ENCODE assay signal across 19 cellular contexts in the genomic region with DNA sequence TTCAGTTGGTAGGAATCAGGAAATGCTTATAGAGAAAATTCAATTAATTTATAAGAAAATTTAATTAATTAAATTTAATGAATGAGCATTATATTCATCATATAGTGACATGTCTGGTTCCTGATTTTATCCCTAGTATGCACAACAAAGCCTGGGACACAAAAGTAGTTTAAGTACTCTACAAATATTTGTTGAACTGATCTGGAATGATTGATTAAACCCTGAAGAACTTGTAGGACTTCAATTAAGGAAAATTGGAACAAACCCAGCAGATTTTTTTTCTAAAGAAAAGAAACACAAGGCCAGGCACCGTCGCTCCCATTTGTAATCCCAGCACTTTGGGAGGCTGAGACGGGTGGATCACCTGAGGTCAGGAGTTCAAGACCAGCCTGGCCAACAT. TPM values are rescaled to one million over a fixed set of nuclear protein-coding genes. Genes with fewer than 3 reads are reported as not detected.
DNase-seq lines count a peak whose midpoint lies in the region; ATAC-seq and TF ChIP-seq lines count a peak whose summit lies in the region.
"Had no signal": no experiment of that assay in that cellular context is flagged by ENCODE, and none has a peak within 500 bp of the region (broad histone marks: within the 10 kb centered on the region; RNA-seq: fewer than 3 reads in every experiment).

No MANE protein-coding gene starts in this region.

- H3K9me3 Mint-ChIP-seq in GM23338, result 0 out of 3 replicates have a peak, but pooled peaks cover 5% of the 10 kb centered on the region
- H3K9me3 Mint-ChIP-seq in stimulated activated naive B cell treated with anti-CD40 and anti-IgM and Interleukin-4, amounts not matched to agents 10 μg/mL and 1 μg/mL and 100 μg/mL, for 72 hours, result peaks cover 0 to 5% of the 10 kb centered on the region in 2 donors
- H3K9me3 Mint-ChIP-seq in activated T-helper 1 cell treated with anti-CD3 and anti-CD28 coated beads, Interleukin-12 subunit alpha, Interleukin-12 subunit beta, Interleukin-2, Interleukin-4 antibody, amounts not matched to agents 30 ng/mL and 10 ng/mL and 1 ng/mL, durations not matched to agents 14 hours and 24 hours and 36 hours, result no peaks in the 10 kb centered on the region

- no peaks in the 10 kb centered on the region for H3K36me3 ChIP-seq in GM23338 (ENCODE audit: insufficient read depth)
- H3K36me3 ChIP-seq: BE2C; BLaER1 treated with 17β-estradiol and CSF1 and Interleukin-3, amounts not matched to agents 10 nM and 100 nM had no signal

- H3K4me3 Mint-ChIP-seq in GM23338, result no peak overlapping the region
- H3K4me3 Mint-ChIP-seq in stimulated activated naive B cell treated with anti-CD40 and anti-IgM and Interleukin-4, amounts not matched to agents 10 μg/mL and 1 μg/mL and 100 μg/mL, for 72 hours, result no peak overlapping the region
- no peak overlapping the region for H3K4me3 Mint-ChIP-seq in activated T-helper 1 cell treated with anti-CD3 and anti-CD28 coated beads, Interleukin-12 subunit alpha, Interleukin-12 subunit beta, Interleukin-2, Interleukin-4 antibody, amounts not matched to agents 30 ng/mL and 10 ng/mL and 1 ng/mL, durations not matched to agents 14 hours and 24 hours and 36 hours
- H3K4me3 Mint-ChIP-seq: CD4-positive, alpha-beta memory T cell had no signal

- DNase-seq in GM23338 (ENCODE audit: low spot score), result no peak
- DNase-seq in stimulated activated naive B cell treated with anti-CD40 and anti-IgM and Interleukin-4, amounts not matched to agents 10 μg/mL and 1 μg/mL and 100 μg/mL, for 72 hours, result no peak
- no peak for DNase-seq in NCI-H1436 treated with DMSO at 0.1 percent for 48 hours (lab: John Stamatoyannopoulos, UW)
- DNase-seq in activated T-helper 1 cell treated with anti-CD3 and anti-CD28 coated beads, Interleukin-12 subunit alpha, Interleukin-12 subunit beta, Interleukin-2, Interleukin-4 antibody, amounts not matched to agents 30 ng/mL and 10 ng/mL and 1 ng/mL, durations not matched to agents 14 hours and 24 hours and 36 hours (ENCODE audit: low spot score), result no peak
- DNase-seq: 8988T; ACHN; AML-193; BE2C; CD4-positive, alpha-beta memory T cell; COR-L47; DMS153; DND-41; H7; HCEC 1CT had no signal

- peaks cover 6% of the 10 kb centered on the region; the same call in 2 of the 3 replicates for H3K36me3 Mint-ChIP-seq in GM23338 (ENCODE audit: low read depth)
- H3K36me3 Mint-ChIP-seq in stimulated activated naive B cell treated with anti-CD40 and anti-IgM and Interleukin-4, amounts not matched to agents 10 μg/mL and 1 μg/mL and 100 μg/mL, for 72 hours, result no peaks in the 10 kb centered on the region
- H3K36me3 Mint-ChIP-seq in activated T-helper 1 cell treated with anti-CD3 and anti-CD28 coated beads, Interleukin-12 subunit alpha, Interleukin-12 subunit beta, Interleukin-2, Interleukin-4 antibody, amounts not matched to agents 30 ng/mL and 10 ng/mL and 1 ng/mL, durations not matched to agents 14 hours and 24 hours and 36 hours (ENCODE audit: low read depth), result no peaks in the 10 kb centered on the region
- H3K36me3 Mint-ChIP-seq: CD4-positive, alpha-beta memory T cell had no signal

- no peak overlapping the region for H3K4me2 ChIP-seq in GM23338
- H3K4me2 ChIP-seq: A549; BLaER1 treated with 17β-estradiol and CSF1 and Interleukin-3, amounts not matched to agents 10 nM and 100 nM had no signal

- H3K27me3 Mint-ChIP-seq in GM23338 (ENCODE audit: insufficient read depth, low read depth, poor library complexity), result peaks cover 4% of the 10 kb centered on the region
- peaks cover 0 to 6% of the 10 kb centered on the region in 2 donors for H3K27me3 Mint-ChIP-seq in stimulated activated naive B cell treated with anti-CD40 and anti-IgM and Interleukin-4, amounts not matched to agents 10 μg/mL and 1 μg/mL and 100 μg/mL, for 72 hours
- peaks cover 9% of the 10 kb centered on the region for H3K27me3 Mint-ChIP-seq in activated T-helper 1 cell treated with anti-CD3 and anti-CD28 coated beads, Interleukin-12 subunit alpha, Interleukin-12 subunit beta, Interleukin-2, Interleukin-4 antibody, amounts not matched to agents 30 ng/mL and 10 ng/mL and 1 ng/mL, durations not matched to agents 14 hours and 24 hours and 36 hours (ENCODE audit: insufficient read depth)

- H2AFZ ChIP-seq in GM23338, result no peak overlapping the region

- TF ChIP-seq CTCF in C4-2B (conservative IDR thresholded peaks at IDR 0.05), result no peak
- no peak for TF ChIP-seq CTCF in GM23338 (conservative IDR thresholded peaks at IDR 0.05; ENCODE audit: low read depth in 2 of 2)
- TF ChIP-seq CTCF in VCaP (conservative IDR thresholded peaks at IDR 0.05), result no peak

- intact Hi-C loops in activated T-helper 1 cell treated with anti-CD3 and anti-CD28 coated beads, Interleukin-12 subunit alpha, Interleukin-12 subunit beta, Interleukin-2, Interleukin-4 antibody, amounts not matched to agents 30 ng/mL and 10 ng/mL and 1 ng/mL, durations not matched to agents 14 hours and 24 hours and 36 hours (cut with micrococcal nuclease), result no loop called here

- H3K79me2 ChIP-seq in GM23338 (replicated peaks; ENCODE audit: insufficient read depth), result peaks cover 5% of the 10 kb centered on the region

- 0 out of 2 replicates have a peak overlapping the region, but pooled peaks have one; percentile 36 for H3K27ac Mint-ChIP-seq in GM23338
- H3K27ac Mint-ChIP-seq in stimulated activated naive B cell treated with anti-CD40 and anti-IgM and Interleukin-4, amounts not matched to agents 10 μg/mL and 1 μg/mL and 100 μg/mL, for 72 hours, result peak overlapping the region; percentile 20
- H3K27ac Mint-ChIP-seq in activated T-helper 1 cell treated with anti-CD3 and anti-CD28 coated beads, Interleukin-12 subunit alpha, Interleukin-12 subunit beta, Interleukin-2, Interleukin-4 antibody, amounts not matched to agents 30 ng/mL and 10 ng/mL and 1 ng/mL, durations not matched to agents 14 hours and 24 hours and 36 hours, result no peak overlapping the region
- H3K27ac Mint-ChIP-seq: CD4-positive, alpha-beta memory T cell had no signal

- H3K4me1 ChIP-seq in GM23338 (ENCODE audit: insufficient read depth), result peaks cover 27% of the 10 kb centered on the region
- H3K4me1 ChIP-seq: A549, BE2C had no signal

- H3K27ac ChIP-seq in C4-2B, result peak overlapping the region; percentile 50
- no peak overlapping the region for H3K27ac ChIP-seq in GM23338 (ENCODE audit: low read depth)
- peak overlapping the region; percentile 83 for H3K27ac ChIP-seq in VCaP
- H3K27ac ChIP-seq: A549; BLaER1 treated with 17β-estradiol and CSF1 and Interleukin-3, amounts not matched to agents 10 nM and 100 nM had no signal

- H3K4me1 Mint-ChIP-seq in GM23338, result peaks cover 25% of the 10 kb centered on the region
- peaks cover 0 to 4% of the 10 kb centered on the region in 2 donors for H3K4me1 Mint-ChIP-seq in stimulated activated naive B cell treated with anti-CD40 and anti-IgM and Interleukin-4, amounts not matched to agents 10 μg/mL and 1 μg/mL and 100 μg/mL, for 72 hours
- no peaks in the 10 kb centered on the region for H3K4me1 Mint-ChIP-seq in activated T-helper 1 cell treated with anti-CD3 and anti-CD28 coated beads, Interleukin-12 subunit alpha, Interleukin-12 subunit beta, Interleukin-2, Interleukin-4 antibody, amounts not matched to agents 30 ng/mL and 10 ng/mL and 1 ng/mL, durations not matched to agents 14 hours and 24 hours and 36 hours (ENCODE audit: low read depth)

- 0 out of 2 replicates have a peak, but pooled peaks cover 3% of the 10 kb centered on the region for H3K9me2 ChIP-seq in GM23338 (ENCODE audit: insufficient read depth)

- no peaks in the 10 kb centered on the region for H4K20me1 ChIP-seq in GM23338 (replicated peaks; ENCODE audit: insufficient read depth)
- H4K20me1 ChIP-seq: BLaER1 treated with 17β-estradiol and CSF1 and Interleukin-3, amounts not matched to agents 10 nM and 100 nM had no signal

- H3K4me3 ChIP-seq in GM23338, result no peak overlapping the region
- H3K4me3 ChIP-seq: A549; BLaER1 treated with 17β-estradiol and CSF1 and Interleukin-3, amounts not matched to agents 10 nM and 100 nM had no signal

- no peaks in the 10 kb centered on the region for H3F3A ChIP-seq in GM23338 (replicated peaks; ENCODE audit: low read depth)

- H3K27me3 ChIP-seq in GM23338 (ENCODE audit: insufficient read depth), result no peaks in the 10 kb centered on the region
- H3K27me3 ChIP-seq: BLaER1 treated with 17β-estradiol and CSF1 and Interleukin-3, amounts not matched to agents 10 nM and 100 nM had no signal

- no peak for ATAC-seq in GM23338
- no peak for ATAC-seq in stimulated activated naive B cell treated with anti-CD40 and anti-IgM and Interleukin-4, amounts not matched to agents 10 μg/mL and 1 μg/mL and 100 μg/mL, for 72 hours (replicated peaks)
- ATAC-seq in HG02970 (IDR thresholded peaks at IDR 0.05; ENCODE audit: low FRiP score, unreplicated experiment), result no peak
- ATAC-seq: A549 had no signal

TF ChIP-seq in GM23338, 12 proteins besides CTCF, POLR2A, EP300 and RAD21:
- TF ChIP-seq ZNF331 (CRISPR knock-in tag; IDR thresholded peaks at IDR 0.05; ENCODE audit: low read depth) (no peak), STAT1 (IDR thresholded peaks at IDR 0.05; ENCODE audit: unreplicated experiment) (no peak), JUNB (IDR thresholded peaks at IDR 0.05; ENCODE audit: unreplicated experiment) (no peak), EZH2 (IDR thresholded peaks at IDR 0.05; ENCODE audit: low read depth, unreplicated experiment) (no peak)

RNA-seq across cellular contexts. Expression of gene APELA, which starts 4.5 kb away (rescaled TPM):
- total RNA-seq in GM23338 (2014; rRNA removed; shearing (Covaris generic)), result 153 and 213 TPM in 2 replicates
- polyA plus RNA-seq in GM23338 (2016; fragmentation: Nextera tagmentation; extraction: Ambion mirVana), result 112 and 114 TPM in 2 replicates
- total RNA-seq in activated T-helper 1 cell treated with anti-CD3 and anti-CD28 coated beads, Interleukin-12 subunit alpha, Interleukin-12 subunit beta, Interleukin-2, Interleukin-4 antibody, amounts not matched to agents 30 ng/mL and 10 ng/mL and 1 ng/mL, durations not matched to agents 14 hours and 24 hours and 36 hours, result not detected in 2 replicates
- total RNA-seq: CD4-positive, alpha-beta memory T cell had no signal
- polyA plus RNA-seq: A549; CD4-positive, alpha-beta memory T cell had no signal

Comparison
In these comparisons a context has a peak if more than half of its experiments do, and no peak if none do; other contexts are left out.
1. RNA of gene APELA, which starts 4.5 kb away (total RNA-seq): 153 to 213 TPM in GM23338; not detected in activated T-helper 1 cell treated with anti-CD3 and anti-CD28 coated beads, Interleukin-12 subunit alpha, Interleukin-12 subunit beta, Interleukin-2, Interleukin-4 antibody, amounts not matched to agents 30 ng/mL and 10 ng/mL and 1 ng/mL, durations not matched to agents 14 hours and 24 hours and 36 hours; every median in the first group is over 100 times any median in the second.